28 cellular contexts compared by ENCODE assay signal in genomic region chr15:88043396-88043795, GRCh38.
"Had no signal": no experiment of that assay in that cellular context is flagged by ENCODE, and none has a peak within 500 bp of the region (broad histone marks: within the 10 kb centered on the region; RNA-seq: fewer than 3 reads in every experiment).

No MANE protein-coding gene starts in this region.

- DNase-seq: activated CD4-positive, alpha-beta memory T cell treated with anti-CD3 and anti-CD28 coated beads for 36 hours; activated CD4-positive, alpha-beta T cell treated with anti-CD3 and anti-CD28 coated beads for 36 hours; activated CD4-positive, alpha-beta T cell treated with anti-CD3 and anti-CD28 coated beads, Interleukin-2, amount 10 ng/mL, durations not matched to agents 24 days and 14 days; activated CD4-positive, CD25-positive, alpha-beta regulatory T cell; activated CD4-positive, CD25-positive, alpha-beta regulatory T cell treated with anti-CD3 and anti-CD28 coated beads, Interleukin-2, amount 50 U/mL, for 72 hours; activated CD8-positive, alpha-beta memory T cell treated with anti-CD3 and anti-CD28 coated beads, Interleukin-2, amount 10 ng/mL, durations not matched to agents 7 days and 5 days; activated CD8-positive, alpha-beta memory T cell treated with anti-CD3 and anti-CD28 coated beads, Interleukin-2, amount 50 U/mL, for 4 hours; activated CD8-positive, alpha-beta T cell treated with anti-CD3 and anti-CD28 coated beads, Interleukin-2, amount 10 ng/mL, durations not matched to agents 7 days and 5 days; activated effector memory CD4-positive, alpha-beta T cell treated with anti-CD3 and anti-CD28 coated beads, Interleukin-2, amount 50 U/mL, for 16 hours; activated naive CD4-positive, alpha-beta T cell treated with anti-CD3 and anti-CD28 coated beads, Interleukin-2, amount 10 ng/mL, durations not matched to agents 7 days and 5 days; activated naive CD8-positive, alpha-beta T cell treated with anti-CD3 and anti-CD28 coated beads, Interleukin-2, amount 10 ng/mL, durations not matched to agents 7 days and 5 days; activated T-cell treated with anti-CD3 and anti-CD28 coated beads, Interleukin-2, amount 50 U/mL, for 1 hour; activated T-cell treated with anti-CD3 and anti-CD28 coated beads, Interleukin-2, amount 50 U/mL, for 48 hours; central memory CD4-positive, alpha-beta T cell; cerebellar nuclear complex; colonic mucosa; effector CD8-positive, alpha-beta T cell; esophagus squamous epithelium; foreskin keratinocyte; gastrocnemius medialis; glutamatergic neuron; heart left ventricle; T-helper 2 cell had no signal

- H3K27me3 ChIP-seq: ascending aorta, breast epithelium, cardiac muscle cell, colonic mucosa, esophagus squamous epithelium, foreskin keratinocyte, gastrocnemius medialis, heart left ventricle had no signal

- H3K4me3 ChIP-seq: ascending aorta, breast epithelium, cardiac muscle cell, colonic mucosa, esophagus squamous epithelium, gastrocnemius medialis, heart left ventricle had no signal

- H3K27ac ChIP-seq: ascending aorta, breast epithelium, cardiac muscle cell, colonic mucosa, epithelial cell of prostate, esophagus squamous epithelium, foreskin keratinocyte, gastrocnemius medialis, heart left ventricle had no signal

- ATAC-seq: activated CD4-positive, alpha-beta T cell treated with anti-CD3 and anti-CD28 coated beads for 36 hours; activated CD8-positive, alpha-beta memory T cell treated with anti-CD3 and anti-CD28 coated beads, Interleukin-2, amount 10 ng/mL, durations not matched to agents 7 days and 5 days; activated CD8-positive, alpha-beta T cell treated with anti-CD3 and anti-CD28 coated beads, Interleukin-2, amount 10 ng/mL, durations not matched to agents 7 days and 5 days; activated naive CD4-positive, alpha-beta T cell treated with anti-CD3 and anti-CD28 coated beads, Interleukin-2, amount 50 U/mL, for 72 hours; foreskin keratinocyte; gastrocnemius medialis; heart left ventricle had no signal

- H3K36me3 ChIP-seq: ascending aorta, breast epithelium, cardiac muscle cell, colonic mucosa, esophagus squamous epithelium, gastrocnemius medialis, heart left ventricle had no signal

- H3K4me1 ChIP-seq: breast epithelium, colonic mucosa, foreskin keratinocyte, gastrocnemius medialis, heart left ventricle had no signal

- H3K9me3 ChIP-seq: ascending aorta, breast epithelium, colonic mucosa, esophagus squamous epithelium, gastrocnemius medialis, heart left ventricle had no signal
